Comparison of ENCODE assay signal across 8 cellular contexts in the genomic region with DNA sequence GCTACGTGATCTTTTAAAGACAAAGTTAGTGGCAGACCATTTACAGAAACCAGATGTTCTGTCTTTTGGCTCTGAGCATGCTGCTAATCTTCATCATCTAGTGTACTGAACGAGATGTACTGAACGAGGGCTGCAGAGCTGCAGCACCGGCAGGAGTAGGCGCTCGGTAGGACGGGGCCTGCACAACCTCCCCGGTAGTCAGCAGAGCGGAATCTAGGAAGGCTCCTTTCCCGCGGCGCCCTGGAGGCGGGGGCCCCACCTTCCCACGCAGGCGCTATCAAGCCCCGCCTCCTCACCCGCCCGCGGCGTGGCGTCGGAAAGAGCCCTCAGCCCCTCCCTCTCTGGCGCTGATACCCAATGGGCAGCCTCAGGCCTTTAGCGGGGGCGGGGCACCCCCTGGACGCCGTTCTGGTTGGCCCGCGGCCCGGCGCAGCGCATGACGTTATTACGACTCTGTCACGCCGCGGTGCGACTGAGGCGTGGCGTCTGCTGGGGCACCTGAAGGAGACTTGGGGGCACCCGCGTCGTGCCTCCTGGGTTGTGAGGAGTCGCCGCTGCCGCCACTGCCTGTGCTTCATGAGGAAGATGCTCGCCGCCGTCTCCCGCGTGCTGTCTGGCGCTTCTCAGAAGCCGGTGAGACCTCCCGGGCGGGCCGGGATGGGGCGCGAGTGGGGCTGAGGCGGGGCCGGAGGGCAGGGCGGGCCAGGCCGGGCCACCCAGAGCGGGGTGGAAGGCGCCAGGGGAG. TPM values are rescaled to one million over a fixed set of nuclear protein-coding genes. Genes with fewer than 3 reads are reported as not detected.
DNase-seq lines count a peak whose midpoint lies in the region; ATAC-seq and TF ChIP-seq lines count a peak whose summit lies in the region.

A gene (plus strand): TSS at position 466 of the 745 bp plus-strand sequence. CDS start 111 bp downstream, at position 577.

- no peak for TF ChIP-seq POLR2A in testis (IDR thresholded peaks at IDR 0.05)

- intact Hi-C loops in testis (cut with DNase I; ENCODE audit: low total_unique reads), result no loop called here

- H3K27me3 ChIP-seq in testis, result no peaks in the 10 kb centered on the region

- no peaks in the 10 kb centered on the region for H3K9me3 ChIP-seq in testis

- no peaks in the 10 kb centered on the region for H3K9me3 Mint-ChIP-seq in activated naive CD4-positive, alpha-beta T cell treated with anti-CD3 and anti-CD28 coated beads, Interleukin-2, amount 50 U/mL, for 72 hours

- 3% methylated on average over 23 of the region's 64 CpGs; no CpG with 5 or more reads in 1 of the 2 donors for WGBS in testis, 2 donors

- peak within 1 kb of the TSS; percentile 85 to 88 for H3K27ac Mint-ChIP-seq in activated naive CD4-positive, alpha-beta T cell treated with anti-CD3 and anti-CD28 coated beads, Interleukin-2, amount 50 U/mL, for 72 hours

- ATAC-seq in HG02610 (IDR thresholded peaks at IDR 0.05; ENCODE audit: unreplicated experiment) (peak; percentile 99), omental fat pad (ENCODE audit: low FRiP score) (peak; percentile 93)
- peak; percentile 99 for ATAC-seq in activated naive CD4-positive, alpha-beta T cell treated with anti-CD3 and anti-CD28 coated beads, Interleukin-2, amount 50 U/mL, for 72 hours

- no peak for TF ChIP-seq CTCF in omental fat pad (IDR thresholded peaks at IDR 0.05)
- TF ChIP-seq CTCF in testis (IDR thresholded peaks at IDR 0.05), result no peak

- H3K4me1 ChIP-seq in testis, result no peaks in the 10 kb centered on the region

- peak within 1 kb of the TSS; percentile 90 to 91 for H3K27ac ChIP-seq in testis

- no peaks in the 10 kb centered on the region for H3K36me3 Mint-ChIP-seq in activated naive CD4-positive, alpha-beta T cell treated with anti-CD3 and anti-CD28 coated beads, Interleukin-2, amount 50 U/mL, for 72 hours

- peak; percentile 96 for DNase-seq in NCI-H1092 treated with DMSO at 0.1 percent for 48 hours (lab: John Stamatoyannopoulos, UW)
- peak; percentile 74 for DNase-seq in SKM-1 (lab: John Stamatoyannopoulos, UW; ENCODE audit: unreplicated experiment)
- DNase-seq in activated naive CD4-positive, alpha-beta T cell treated with anti-CD3 and anti-CD28 coated beads, Interleukin-2, amount 50 U/mL, for 72 hours (ENCODE audit: low spot score in 2 of 2), result peak; percentile 84 to 91
- DNase-seq in globus pallidus (ENCODE audit: low spot score), result peak; percentile 91
- peak; percentile 66 for DNase-seq in omental fat pad (ENCODE audit: low spot score)
- DNase-seq in testis, result peak; percentile 94

- H3K36me3 ChIP-seq in testis (ENCODE audit: low read depth, missing control alignments), result no peaks in the 10 kb centered on the region

- peak within 1 kb of the TSS; percentile 90 for H3K4me3 ChIP-seq in GM08714 (ENCODE audit: low read length)
- peak within 1 kb of the TSS; percentile 68 to 84 for H3K4me3 ChIP-seq in testis

RNA-seq across cellular contexts. Expression of the gene that starts here (rescaled TPM):
- 100 to 1,000 TPM; 165 to 212 TPM for total RNA-seq in activated naive CD4-positive, alpha-beta T cell treated with anti-CD3 and anti-CD28 coated beads, Interleukin-2, amount 50 U/mL, for 72 hours
- total RNA-seq in omental fat pad (10 to 100 TPM; 58.8 to 92.1 (median 70.4) TPM), testis (10 to 100 TPM; 45.4 to 69.2 TPM)
- polyA plus RNA-seq in testis (ENCODE audit: insufficient read depth, low read depth, low replicate concordance), result 76.9 TPM

Comparison
In these comparisons a context has a peak if more than half of its experiments do, and no peak if none do; other contexts are left out.
1. Peak in every context shown above with its lines: DNase-seq, ATAC-seq, H3K4me3 ChIP-seq and H3K27ac ChIP-seq.